In genomic region chr7:4479367-4480039, GRCh38 we compare ENCODE assay signal across 8 cellular contexts.
DNase-seq lines count a peak whose midpoint lies in the region; ATAC-seq, FAIRE-seq and TF ChIP-seq lines count a peak whose summit lies in the region.

No MANE protein-coding gene starts in this region.

- H4K20me1 ChIP-seq in Loucy (ENCODE audit: insufficient read depth, low read length, poor library complexity, severe bottlenecking) = no peaks in the 10 kb centered on the region

- no peak for TF ChIP-seq POLR2A in esophagus squamous epithelium (IDR thresholded peaks at IDR 0.05)
- TF ChIP-seq POLR2A in prostate gland (IDR thresholded peaks at IDR 0.05) = no peak

- intact Hi-C loops in esophagus squamous epithelium (cut with DNase I) = no loop called here
- intact Hi-C loops in prostate gland (cut with DNase I) = no loop called here
- intact Hi-C loops in aorta (cut with DNase I) = no loop called here

- H3K79me2 ChIP-seq in Loucy (ENCODE audit: insufficient read depth, low read length) = no peaks in the 10 kb centered on the region

- no peak for FAIRE-seq in RCC 7860 (lab: Jason Lieb, UNC)

- no peak overlapping the region for H3K4me3 ChIP-seq in Loucy (ENCODE audit: low read length, poor library complexity, severe bottlenecking)
- no peak overlapping the region for H3K4me3 ChIP-seq in esophagus squamous epithelium
- no peak overlapping the region for H3K4me3 ChIP-seq in prostate gland
- no peak overlapping the region for H3K4me3 ChIP-seq in aorta (ENCODE audit: low read length in 2 of 2)

- H3K9me3 ChIP-seq in Loucy (ENCODE audit: insufficient read depth, low read depth, low read length) (peaks cover 7% of the 10 kb centered on the region; the same call in 1 of the 2 replicates), esophagus squamous epithelium (peaks cover 0 to 12% (median 12%) of the 10 kb centered on the region in 3 donors), prostate gland (no peaks in the 10 kb centered on the region), aorta (ENCODE audit: control insufficient read depth, low read length) (no peaks in the 10 kb centered on the region)

- no peak overlapping the region for H2AFZ ChIP-seq in Loucy (ENCODE audit: low read length)

- H3K27me3 ChIP-seq in Loucy (ENCODE audit: insufficient read depth, low read length, poor library complexity, severe bottlenecking) (no peaks in the 10 kb centered on the region), esophagus squamous epithelium (peaks cover 0 to 13% (median 0%) of the 10 kb centered on the region in 4 donors), prostate gland (replicated peaks; ENCODE audit: insufficient read depth) (no peaks in the 10 kb centered on the region), aorta (ENCODE audit: control insufficient read depth in 1 of 2, insufficient read depth in 2 of 2, low read length in 1 of 2) (no peaks in the 10 kb centered on the region)

- no peaks in the 10 kb centered on the region for H3F3A ChIP-seq in Loucy (ENCODE audit: low read depth)

- 49 to 51% methylated on average over 11 to 12 of the region's 12 CpGs for WGBS in esophagus squamous epithelium, 2 donors
- WGBS in prostate gland = 61% methylated on average over 12 of the region's 12 CpGs
- 62 to 70% methylated on average over 12 of the region's 12 CpGs for WGBS in aorta, 2 donors

- DNase-seq in NCI-H2107 treated with DMSO at 0.1 percent for 48 hours (lab: John Stamatoyannopoulos, UW; ENCODE audit: unreplicated experiment) = peak; percentile 16
- no peak for DNase-seq in NCI-H2107 (lab: John Stamatoyannopoulos, UW)
- DNase-seq in RCC 7860 (ENCODE audit: low spot score) = peak; percentile 43
- no peak for DNase-seq in esophagus squamous epithelium (lab: John Stamatoyannopoulos, UW)
- no peak for DNase-seq in prostate gland (ENCODE audit: low spot score)
- DNase-seq in aorta = no peak

- no peak overlapping the region for H3K9ac ChIP-seq in Loucy (ENCODE audit: low read depth, low read length, poor library complexity, severe bottlenecking)

- H3K4me1 ChIP-seq in Loucy (ENCODE audit: insufficient read depth, low read length, poor library complexity, severe bottlenecking) (no peaks in the 10 kb centered on the region), esophagus squamous epithelium (no peaks in the 10 kb centered on the region), prostate gland (replicated peaks) (no peaks in the 10 kb centered on the region), aorta (ENCODE audit: control insufficient read depth in 1 of 2, insufficient read depth in 2 of 2, low read length in 2 of 2) (no peaks in the 10 kb centered on the region)

- H3K4me2 ChIP-seq in Loucy (ENCODE audit: low read depth, low read length, poor library complexity, severe bottlenecking) = no peak overlapping the region

- ATAC-seq in aorta (ENCODE audit: low FRiP score) (no peak), HG03460 (IDR thresholded peaks at IDR 0.05; ENCODE audit: unreplicated experiment) (no peak)

- TF ChIP-seq CTCF in Loucy (conservative IDR thresholded peaks at IDR 0.05; ENCODE audit: low read length) (peak; percentile 43), esophagus squamous epithelium (IDR thresholded peaks at IDR 0.05) (peak in 5 of 6 experiments; percentile 30 to 68 (median 44)), prostate gland (IDR thresholded peaks at IDR 0.05) (peak in 3 of 4 experiments; percentile 29 to 36 (median 31))

- H3K36me3 ChIP-seq in Loucy (ENCODE audit: insufficient read depth, low read length) (no peaks in the 10 kb centered on the region), esophagus squamous epithelium (no peaks in the 10 kb centered on the region), prostate gland (no peaks in the 10 kb centered on the region), aorta (ENCODE audit: control insufficient read depth in 1 of 2, insufficient read depth in 2 of 2, low read length in 1 of 2) (no peaks in the 10 kb centered on the region)

- H3K27ac ChIP-seq in esophagus squamous epithelium (no peak overlapping the region), prostate gland (no peak overlapping the region), aorta (ENCODE audit: low read depth in 1 of 2, low read length in 2 of 2) (no peak overlapping the region)

- no peaks in the 10 kb centered on the region for H3K9me2 ChIP-seq in Loucy (replicated peaks; ENCODE audit: low read depth, low read length)

Comparison
In these comparisons a context has a peak if more than half of its experiments do, and no peak if none do; other contexts are left out.
1. DNase-seq: peak in NCI-H2107 treated with DMSO at 0.1 percent for 48 hours (single experiment) and RCC 7860 (single experiment); none in NCI-H2107 (single experiment), esophagus squamous epithelium (single experiment), prostate gland (single experiment) and aorta (0 of 2).
2. Peak in every context shown above with its lines, with median percentiles within 50 percentile points of each other: CTCF ChIP-seq.